In genomic region chr9:88007291-88007650, GRCh38 we compare ENCODE assay signal across 10 cellular contexts. TPM values are rescaled to one million over a fixed set of nuclear protein-coding genes. Genes with fewer than 3 reads are reported as not detected.
DNase-seq lines count a peak whose midpoint lies in the region; ATAC-seq and TF ChIP-seq lines count a peak whose summit lies in the region.
"Had no signal": no experiment of that assay in that cellular context is flagged by ENCODE, and none has a peak within 500 bp of the region (broad histone marks: within the 10 kb centered on the region; RNA-seq: fewer than 3 reads in every experiment).

No MANE protein-coding gene starts in this region.

- peak overlapping the region; percentile 25 for H4K8ac ChIP-seq in trophoblast cell (ENCODE audit: low read depth, low read length)

- peak; percentile 65 for DNase-seq in stimulated activated naive CD4-positive, alpha-beta T cell treated with Interleukin-2 at 50 U/mL for 16 hours (lab: John Stamatoyannopoulos, UW)
- DNase-seq in stimulated activated naive CD4-positive, alpha-beta T cell (lab: John Stamatoyannopoulos, UW) = no peak
- DNase-seq in activated T-helper 1 cell treated with anti-CD3 and anti-CD28 coated beads, Interleukin-12 subunit alpha, Interleukin-12 subunit beta, Interleukin-2, Interleukin-4 antibody, amounts not matched to agents 30 ng/mL and 10 ng/mL and 1 ng/mL, durations not matched to agents 14 hours and 24 hours and 36 hours (ENCODE audit: low spot score) = peak; percentile 39
- DNase-seq in trophoblast cell (peak in 1 of 2 donors; percentile 42), type B pancreatic cell (ENCODE audit: extremely low spot score, unreplicated experiment) (no peak), inferior parietal cortex (ENCODE audit: extremely low spot score) (no peak), SK-N-DZ (ENCODE audit: low spot score) (no peak)
- DNase-seq: PC-3 had no signal

- WGBS in trophoblast cell (ENCODE audit: extremely low coverage, insufficient coverage, insufficient read length) = no CpG with 5 or more reads among the region's 12 CpGs

- no peak overlapping the region for H3K4me3 Mint-ChIP-seq in activated T-helper 1 cell treated with anti-CD3 and anti-CD28 coated beads, Interleukin-12 subunit alpha, Interleukin-12 subunit beta, Interleukin-2, Interleukin-4 antibody, amounts not matched to agents 30 ng/mL and 10 ng/mL and 1 ng/mL, durations not matched to agents 14 hours and 24 hours and 36 hours
- H3K4me3 Mint-ChIP-seq in type B pancreatic cell = no peak overlapping the region

- H2BK120ac ChIP-seq in trophoblast cell (ENCODE audit: insufficient read depth, low read length, poor library complexity) = peak overlapping the region; percentile 93

- H3K14ac ChIP-seq in trophoblast cell (ENCODE audit: low read length) = peak overlapping the region; percentile 86

- no peaks in the 10 kb centered on the region for H3K36me3 ChIP-seq in trophoblast cell (ENCODE audit: control insufficient read depth in 1 of 2, insufficient read depth in 2 of 2, low read length in 2 of 2)
- H3K36me3 ChIP-seq: breast epithelium had no signal

- no peak overlapping the region for H2AK5ac ChIP-seq in trophoblast cell (ENCODE audit: low read length)

- no peak overlapping the region for H3K4me3 ChIP-seq in trophoblast cell (ENCODE audit: low read depth, low read length)
- H3K4me3 ChIP-seq: breast epithelium had no signal

- no peaks in the 10 kb centered on the region for H3K36me3 Mint-ChIP-seq in activated T-helper 1 cell treated with anti-CD3 and anti-CD28 coated beads, Interleukin-12 subunit alpha, Interleukin-12 subunit beta, Interleukin-2, Interleukin-4 antibody, amounts not matched to agents 30 ng/mL and 10 ng/mL and 1 ng/mL, durations not matched to agents 14 hours and 24 hours and 36 hours (ENCODE audit: low read depth)
- no peaks in the 10 kb centered on the region for H3K36me3 Mint-ChIP-seq in type B pancreatic cell

- peaks cover 5% of the 10 kb centered on the region for H3K79me2 ChIP-seq in trophoblast cell (ENCODE audit: control insufficient read depth, insufficient read depth, low read length, poor library complexity)

- H3K4me1 Mint-ChIP-seq in activated T-helper 1 cell treated with anti-CD3 and anti-CD28 coated beads, Interleukin-12 subunit alpha, Interleukin-12 subunit beta, Interleukin-2, Interleukin-4 antibody, amounts not matched to agents 30 ng/mL and 10 ng/mL and 1 ng/mL, durations not matched to agents 14 hours and 24 hours and 36 hours (ENCODE audit: low read depth) = peaks cover 10% of the 10 kb centered on the region
- peaks cover 9% of the 10 kb centered on the region for H3K4me1 Mint-ChIP-seq in type B pancreatic cell (ENCODE audit: unreplicated experiment)

- H2AFZ ChIP-seq in trophoblast cell (ENCODE audit: insufficient read depth, low read length, poor library complexity) = peak overlapping the region; percentile 46

- peak overlapping the region; percentile 22 for H3K18ac ChIP-seq in trophoblast cell (ENCODE audit: low read length)

- no peak overlapping the region for H3K23ac ChIP-seq in trophoblast cell (ENCODE audit: low read length)

- peak overlapping the region; percentile 85 for H2BK5ac ChIP-seq in trophoblast cell (ENCODE audit: low read depth, low read length, poor library complexity)

- no peak overlapping the region for H3K27ac Mint-ChIP-seq in activated T-helper 1 cell treated with anti-CD3 and anti-CD28 coated beads, Interleukin-12 subunit alpha, Interleukin-12 subunit beta, Interleukin-2, Interleukin-4 antibody, amounts not matched to agents 30 ng/mL and 10 ng/mL and 1 ng/mL, durations not matched to agents 14 hours and 24 hours and 36 hours
- peak overlapping the region; percentile 70 for H3K27ac Mint-ChIP-seq in type B pancreatic cell

- intact Hi-C loops in activated T-helper 1 cell treated with anti-CD3 and anti-CD28 coated beads, Interleukin-12 subunit alpha, Interleukin-12 subunit beta, Interleukin-2, Interleukin-4 antibody, amounts not matched to agents 30 ng/mL and 10 ng/mL and 1 ng/mL, durations not matched to agents 14 hours and 24 hours and 36 hours (cut with micrococcal nuclease) = loop anchor here (1.0 to 10.0 kb wide), 7 partner anchors 33 to 570 kb away; partner anchors contain the start of gene CDK20

- no peak for ATAC-seq in GM19452 (IDR thresholded peaks at IDR 0.05; ENCODE audit: unreplicated experiment)
- ATAC-seq: PC-3 had no signal

- peak overlapping the region; percentile 95 for H4K91ac ChIP-seq in trophoblast cell (ENCODE audit: low read depth, low read length)

- H3K4me2 ChIP-seq in trophoblast cell (ENCODE audit: low read length) = no peak overlapping the region

- H3K4me1 ChIP-seq in trophoblast cell (ENCODE audit: control insufficient read depth in 1 of 2, insufficient read depth in 2 of 2, low read length in 2 of 2) = peaks cover 15 to 20% of the 10 kb centered on the region in 2 experiments
- H3K4me1 ChIP-seq: breast epithelium had no signal

- H3K4ac ChIP-seq in trophoblast cell (ENCODE audit: low read depth, low read length) = no peak overlapping the region

- peaks cover 4% of the 10 kb centered on the region for H3K9me3 Mint-ChIP-seq in activated T-helper 1 cell treated with anti-CD3 and anti-CD28 coated beads, Interleukin-12 subunit alpha, Interleukin-12 subunit beta, Interleukin-2, Interleukin-4 antibody, amounts not matched to agents 30 ng/mL and 10 ng/mL and 1 ng/mL, durations not matched to agents 14 hours and 24 hours and 36 hours
- H3K9me3 Mint-ChIP-seq in type B pancreatic cell = peaks cover 4% of the 10 kb centered on the region

- peaks cover 25% of the 10 kb centered on the region for H3K79me1 ChIP-seq in trophoblast cell (ENCODE audit: low read length)

- peak overlapping the region; percentile 83 for H3K27ac ChIP-seq in trophoblast cell (ENCODE audit: low read depth, low read length)
- H3K27ac ChIP-seq: breast epithelium had no signal

- no peaks in the 10 kb centered on the region for H3K27me3 ChIP-seq in trophoblast cell (ENCODE audit: insufficient read depth, low read length)
- H3K27me3 ChIP-seq: breast epithelium had no signal

- no peak overlapping the region for H3K9ac ChIP-seq in trophoblast cell (ENCODE audit: low read length)

- no peaks in the 10 kb centered on the region for H3K9me3 ChIP-seq in trophoblast cell (ENCODE audit: insufficient read depth, low read depth, low read length)

- peaks cover 19% of the 10 kb centered on the region for H3K27me3 Mint-ChIP-seq in activated T-helper 1 cell treated with anti-CD3 and anti-CD28 coated beads, Interleukin-12 subunit alpha, Interleukin-12 subunit beta, Interleukin-2, Interleukin-4 antibody, amounts not matched to agents 30 ng/mL and 10 ng/mL and 1 ng/mL, durations not matched to agents 14 hours and 24 hours and 36 hours (ENCODE audit: insufficient read depth)
- no peaks in the 10 kb centered on the region for H3K27me3 Mint-ChIP-seq in type B pancreatic cell

- no peak for TF ChIP-seq CTCF in type B pancreatic cell (conservative IDR thresholded peaks at IDR 0.05)

- no peak overlapping the region for H4K12ac ChIP-seq in trophoblast cell (ENCODE audit: low read depth, low read length)

- H2BK12ac ChIP-seq in trophoblast cell (ENCODE audit: low read length) = peak overlapping the region; percentile 96

RNA-seq across cellular contexts. Expression of gene CDK20, which starts 32.9 kb away (rescaled TPM):
- total RNA-seq in activated T-helper 1 cell treated with anti-CD3 and anti-CD28 coated beads, Interleukin-12 subunit alpha, Interleukin-12 subunit beta, Interleukin-2, Interleukin-4 antibody, amounts not matched to agents 30 ng/mL and 10 ng/mL and 1 ng/mL, durations not matched to agents 14 hours and 24 hours and 36 hours = 0.91 and 1.0 TPM in 2 replicates
- 2.0 and 2.1 TPM in 2 replicates for polyA plus RNA-seq in trophoblast cell (2013)
- total RNA-seq in type B pancreatic cell (ENCODE audit: low replicate concordance) = 16.4 and 16.9 TPM in 2 replicates
- 5.5 and 8.4 TPM in 2 replicates for polyA plus RNA-seq in SK-N-DZ (2014; cell fraction: cytosol; rRNA removed)
- 21.1 and 21.3 TPM in 2 replicates for polyA plus RNA-seq in SK-N-DZ (2014; cell fraction: nucleus; rRNA removed)

Comparison
In these comparisons a context has a peak if more than half of its experiments do, and no peak if none do; other contexts are left out.
1. DNase-seq: peak in stimulated activated naive CD4-positive, alpha-beta T cell treated with Interleukin-2 at 50 U/mL for 16 hours (single experiment) and activated T-helper 1 cell treated with anti-CD3 and anti-CD28 coated beads, Interleukin-12 subunit alpha, Interleukin-12 subunit beta, Interleukin-2, Interleukin-4 antibody, amounts not matched to agents 30 ng/mL and 10 ng/mL and 1 ng/mL, durations not matched to agents 14 hours and 24 hours and 36 hours (single experiment); none in stimulated activated naive CD4-positive, alpha-beta T cell (0 of 6), type B pancreatic cell (single experiment), inferior parietal cortex (single experiment) and SK-N-DZ (single experiment).